9 cellular contexts compared by ENCODE assay signal in genomic region chr15:75428152-75428551, GRCh38.
"Had no signal": no experiment of that assay in that cellular context is flagged by ENCODE, and none has a peak within 500 bp of the region (broad histone marks: within the 10 kb centered on the region; RNA-seq: fewer than 3 reads in every experiment).

No MANE protein-coding gene starts in this region.

- H3K4me3 ChIP-seq: GM23338 had no signal

- FAIRE-seq: H1, H54 had no signal

- DNase-seq: H9, HCEC 1CT, HFFc6, KG1 had no signal

- H3K27ac ChIP-seq: HL-60 had no signal

- ATAC-seq: GM23338 had no signal

- H3K27ac Mint-ChIP-seq: GM23338, H9, HFFc6, IgD-negative memory B cell had no signal

- H3K4me3 Mint-ChIP-seq: GM23338, H9, HFFc6 had no signal

- H3K27me3 Mint-ChIP-seq: IgD-negative memory B cell had no signal

- H3K4me1 Mint-ChIP-seq: GM23338 had no signal

- H3K9me3 Mint-ChIP-seq: GM23338, H9, HFFc6, IgD-negative memory B cell had no signal
